In the genomic region with DNA sequence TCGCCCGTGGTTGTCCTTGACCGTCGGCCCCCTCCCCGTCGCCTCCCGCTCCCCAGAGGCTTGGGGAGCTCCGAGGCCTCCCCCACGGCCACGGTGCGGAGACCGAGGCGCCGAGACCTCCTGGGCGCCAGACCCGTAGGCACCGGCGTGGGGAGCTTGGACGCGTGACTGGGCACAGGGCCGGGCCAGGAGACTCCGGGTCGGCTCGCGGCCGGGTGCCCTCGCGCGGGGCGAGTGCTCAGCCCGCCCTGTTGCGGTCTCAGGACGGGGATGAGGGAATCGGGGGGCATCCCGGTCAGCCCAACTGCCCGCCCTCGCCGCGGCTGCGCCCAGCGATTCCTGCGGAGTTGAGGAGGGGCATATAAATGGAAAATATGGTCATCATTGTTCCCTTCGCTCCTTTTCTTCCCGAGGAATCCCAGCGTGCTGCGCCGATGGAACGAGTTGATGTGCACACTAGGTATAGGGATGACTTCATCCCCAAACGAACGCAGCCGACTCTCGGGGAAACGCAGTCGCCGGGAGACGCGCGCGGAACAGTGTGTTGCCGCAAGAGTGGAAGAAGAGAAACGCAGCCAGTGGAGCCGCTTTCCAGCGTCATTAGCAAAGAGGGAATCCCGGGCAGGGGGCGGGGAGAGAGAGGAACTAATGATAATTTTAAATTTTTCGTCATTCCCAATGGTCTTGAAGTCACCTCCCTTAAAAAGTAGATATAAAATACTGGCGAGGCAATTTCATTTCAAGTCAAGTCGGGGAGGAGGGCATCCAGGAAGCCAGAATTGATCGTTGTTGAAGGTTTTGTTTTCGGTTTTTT, we compare ENCODE assay signal across 8 cellular contexts. TPM values are rescaled to one million over a fixed set of nuclear protein-coding genes. Genes with fewer than 3 reads are reported as not detected.
DNase-seq lines count a peak whose midpoint lies in the region; ATAC-seq and TF ChIP-seq lines count a peak whose summit lies in the region.

No MANE protein-coding gene starts in this region.

- peaks cover 13% of the 10 kb centered on the region; the same call in 1 of the 2 replicates for H3K4me1 ChIP-seq in Caco-2
- peaks cover 24% of the 10 kb centered on the region for H3K4me1 ChIP-seq in GM23338 (ENCODE audit: insufficient read depth)
- peaks cover 3 to 5% of the 10 kb centered on the region in 2 donors for H3K4me1 ChIP-seq in muscle layer of duodenum (ENCODE audit: control insufficient read depth in 1 of 2, insufficient read depth in 2 of 2, low read length in 2 of 2)

- no TSS peak for BruUV-seq in Caco-2 (replicated peaks; lab: Mats Ljungman, UMichigan)

- peak overlapping the region; percentile 83 for H3K4me2 ChIP-seq in GM23338

- peaks cover 20% of the 10 kb centered on the region for H4K20me1 ChIP-seq in GM23338 (replicated peaks; ENCODE audit: insufficient read depth)

- H3K79me2 ChIP-seq in GM23338 (replicated peaks; ENCODE audit: insufficient read depth) = peaks cover 39% of the 10 kb centered on the region

- H3K27me3 Mint-ChIP-seq in Caco-2 (ENCODE audit: insufficient read depth, unreplicated experiment) (no peaks in the 10 kb centered on the region), GM23338 (ENCODE audit: insufficient read depth, low read depth, poor library complexity) (peaks cover 6% of the 10 kb centered on the region), type B pancreatic cell (no peaks in the 10 kb centered on the region)
- peaks cover 26% of the 10 kb centered on the region for H3K27me3 Mint-ChIP-seq in activated T-cell treated with anti-CD3 and anti-CD28 coated beads, Interleukin-2, amount 50 U/mL, for 4 hours (ENCODE audit: low read depth)

- intact Hi-C loops in Caco-2 (cut with micrococcal nuclease; ENCODE audit: unreplicated experiment) = loop anchor here (1.0 to 10.0 kb wide), 6 partner anchors 51 to 321 kb away; no protein-coding TSS in a partner anchor

- no peaks in the 10 kb centered on the region for H3K9me2 ChIP-seq in GM23338 (ENCODE audit: insufficient read depth)

- H3K4me3 Mint-ChIP-seq in Caco-2 (ENCODE audit: unreplicated experiment) (peak overlapping the region; percentile 99), GM23338 (peak overlapping the region; percentile 92), type B pancreatic cell (peak overlapping the region; percentile 91)
- peak overlapping the region; percentile 77 for H3K4me3 Mint-ChIP-seq in activated T-cell treated with anti-CD3 and anti-CD28 coated beads, Interleukin-2, amount 50 U/mL, for 4 hours

- H3K9me3 ChIP-seq in Caco-2 (no peaks in the 10 kb centered on the region), muscle layer of duodenum (ENCODE audit: control insufficient read depth in 1 of 2, low read length in 2 of 2) (no peaks in the 10 kb centered on the region)

- H3K4me3 ChIP-seq in Caco-2 (ENCODE audit: low read depth, low read length) (peak overlapping the region; percentile 94), GM23338 (peak overlapping the region; percentile 98), muscle layer of duodenum (ENCODE audit: low read depth in 1 of 2, low read length in 2 of 2) (peak overlapping the region; percentile 67)

- peaks cover 8% of the 10 kb centered on the region for H3K36me3 Mint-ChIP-seq in Caco-2 (ENCODE audit: insufficient read depth, unreplicated experiment)
- peaks cover 21% of the 10 kb centered on the region for H3K36me3 Mint-ChIP-seq in GM23338 (ENCODE audit: low read depth)
- H3K36me3 Mint-ChIP-seq in activated T-cell treated with anti-CD3 and anti-CD28 coated beads, Interleukin-2, amount 50 U/mL, for 4 hours (ENCODE audit: insufficient read depth) = no peaks in the 10 kb centered on the region
- no peaks in the 10 kb centered on the region for H3K36me3 Mint-ChIP-seq in type B pancreatic cell

- H3K27me3 ChIP-seq in Caco-2 (replicated peaks; ENCODE audit: control insufficient read depth, insufficient read depth, low read length) (no peaks in the 10 kb centered on the region), GM23338 (ENCODE audit: insufficient read depth) (no peaks in the 10 kb centered on the region), muscle layer of duodenum (ENCODE audit: low read depth, low read length) (no peaks in the 10 kb centered on the region)

- CTCF ChIA-PET in Caco-2 (lab: Charles Lee) = interaction anchor here (1.2 to 2.0 kb wide), 2 partner anchors 115 to 118 kb away, joined by 3 to 11 read pairs; no protein-coding TSS in a partner anchor

- H3F3A ChIP-seq in GM23338 (replicated peaks; ENCODE audit: low read depth) = no peaks in the 10 kb centered on the region

- H3K9me3 Mint-ChIP-seq in Caco-2 (ENCODE audit: unreplicated experiment) = no peaks in the 10 kb centered on the region
- no peaks in the 10 kb centered on the region for H3K9me3 Mint-ChIP-seq in GM23338
- H3K9me3 Mint-ChIP-seq in activated T-cell treated with anti-CD3 and anti-CD28 coated beads, Interleukin-2, amount 50 U/mL, for 4 hours = no peaks in the 10 kb centered on the region
- no peaks in the 10 kb centered on the region for H3K9me3 Mint-ChIP-seq in type B pancreatic cell

- H3K4me1 Mint-ChIP-seq in Caco-2 (ENCODE audit: low read depth, unreplicated experiment) (peaks cover 24% of the 10 kb centered on the region), GM23338 (peaks cover 30% of the 10 kb centered on the region; the same call in 2 of the 3 replicates), type B pancreatic cell (ENCODE audit: unreplicated experiment) (peaks cover 42% of the 10 kb centered on the region)
- H3K4me1 Mint-ChIP-seq in activated T-cell treated with anti-CD3 and anti-CD28 coated beads, Interleukin-2, amount 50 U/mL, for 4 hours (ENCODE audit: low read depth) = peaks cover 15% of the 10 kb centered on the region

- no peak overlapping the region for H2AFZ ChIP-seq in GM23338

- H3K27ac Mint-ChIP-seq in Caco-2 (ENCODE audit: unreplicated experiment) (peak overlapping the region; percentile 74), GM23338 (peak overlapping the region; percentile 97), type B pancreatic cell (peak overlapping the region; percentile 88)

- peak; percentile 54 for ATAC-seq in GM23338
- ATAC-seq in activated T-cell treated with anti-CD3 and anti-CD28 coated beads, Interleukin-2, amount 50 U/mL, for 4 hours = peak; percentile 47 to 59

- peak overlapping the region; percentile 90 for H3K27ac ChIP-seq in GM23338 (ENCODE audit: low read depth)
- H3K27ac ChIP-seq in muscle layer of duodenum (ENCODE audit: low read length) = peak overlapping the region; percentile 71

- no peaks in the 10 kb centered on the region for H3K36me3 ChIP-seq in Caco-2 (ENCODE audit: control insufficient read depth, insufficient read depth, low read length)
- no peaks in the 10 kb centered on the region for H3K36me3 ChIP-seq in GM23338 (ENCODE audit: insufficient read depth)
- H3K36me3 ChIP-seq in muscle layer of duodenum (ENCODE audit: control insufficient read depth in 1 of 2, insufficient read depth in 2 of 2, low read length in 2 of 2) = peaks cover 0 to 25% of the 10 kb centered on the region in 2 donors

- POLR2A ChIA-PET in Caco-2 (lab: Charles Lee) = interaction anchor here (1.2 kb wide), 1 partner anchor 119 kb away, joined by 4 read pairs; no protein-coding TSS in a partner anchor

- no peak for TF ChIP-seq CTCF in Caco-2 (IDR thresholded peaks at IDR 0.05; ENCODE audit: insufficient read depth in 1 of 2, low read depth in 1 of 2, low read length in 1 of 2, severe bottlenecking in 1 of 2, unreplicated experiment in 1 of 2)
- no peak for TF ChIP-seq CTCF in GM23338 (conservative IDR thresholded peaks at IDR 0.05; ENCODE audit: low read depth in 2 of 2)
- no peak for TF ChIP-seq CTCF in type B pancreatic cell (conservative IDR thresholded peaks at IDR 0.05)

- peak; percentile 56 to 65 for DNase-seq in Caco-2
- peak; percentile 61 for DNase-seq in GM23338 (ENCODE audit: low spot score)
- peak; percentile 58 for DNase-seq in NCI-H2107 (lab: John Stamatoyannopoulos, UW)
- DNase-seq in activated T-cell treated with anti-CD3 and anti-CD28 coated beads, Interleukin-2, amount 50 U/mL, for 4 hours = peak; percentile 10
- DNase-seq in fibroblast of peridontal ligament (ENCODE audit: extremely low read depth) = peak; percentile 70
- DNase-seq in type B pancreatic cell (ENCODE audit: extremely low spot score, unreplicated experiment) = peak; percentile 78
- DNase-seq in NCI-H446 (lab: John Stamatoyannopoulos, UW) = no peak

TF ChIP-seq in GM23338, 12 proteins besides CTCF, POLR2A, EP300 and RAD21:
- TF ChIP-seq POLR2AphosphoS5 (IDR thresholded peaks at IDR 0.05; ENCODE audit: low read depth) (peak; percentile 30; the same call in 1 of the 2 replicates), CREB1 (CRISPR knock-in tag; IDR thresholded peaks at IDR 0.05; ENCODE audit: low read depth) (peak; percentile 36; the same call in 1 of the 2 replicates), ZNF331 (CRISPR knock-in tag; IDR thresholded peaks at IDR 0.05; ENCODE audit: low read depth) (no peak)
TF ChIP-seq in GM23338: peak in this region for 2.

RNA-seq across cellular contexts. Expression of gene ENAH, which starts 0.7 kb away (rescaled TPM):
- total RNA-seq in Caco-2 (2022) (78.0 and 80.0 TPM in 2 replicates), type B pancreatic cell (ENCODE audit: low replicate concordance) (69.2 and 133 TPM in 2 replicates)
- 184 and 196 TPM in 2 replicates for total RNA-seq in GM23338 (2014; rRNA removed; shearing (Covaris generic))
- 99.3 and 109 TPM in 2 replicates for polyA plus RNA-seq in GM23338 (2016; fragmentation: Nextera tagmentation; extraction: Ambion mirVana)
- total RNA-seq in activated T-cell treated with anti-CD3 and anti-CD28 coated beads, Interleukin-2, amount 50 U/mL, for 4 hours = 1 to 10 TPM in 2 of 3 donors, under 1 TPM in 1; 0.90 to 1.3 (median 1.1) TPM

Comparison
In these comparisons a context has a peak if more than half of its experiments do, and no peak if none do; other contexts are left out.
1. DNase-seq: peak in Caco-2 (2 of 2), GM23338 (single experiment), NCI-H2107 (single experiment), activated T-cell treated with anti-CD3 and anti-CD28 coated beads, Interleukin-2, amount 50 U/mL, for 4 hours (single experiment), fibroblast of peridontal ligament (single experiment) and type B pancreatic cell (single experiment); none in NCI-H446 (0 of 2).
2. RNA of gene ENAH, which starts 0.7 kb away (total RNA-seq): 184 to 196 TPM in GM23338, 69.2 to 133 TPM in type B pancreatic cell and 78.0 to 80.0 TPM in Caco-2; 0.90 to 1.3 TPM in activated T-cell treated with anti-CD3 and anti-CD28 coated beads, Interleukin-2, amount 50 U/mL, for 4 hours; every median in the first group is over 10 times any median in the second.
3. Peak in every context shown above with its lines, with median percentiles within 50 percentile points of each other: H3K4me3 ChIP-seq, H3K27ac Mint-ChIP-seq and H3K4me3 Mint-ChIP-seq.